In the genomic region with DNA sequence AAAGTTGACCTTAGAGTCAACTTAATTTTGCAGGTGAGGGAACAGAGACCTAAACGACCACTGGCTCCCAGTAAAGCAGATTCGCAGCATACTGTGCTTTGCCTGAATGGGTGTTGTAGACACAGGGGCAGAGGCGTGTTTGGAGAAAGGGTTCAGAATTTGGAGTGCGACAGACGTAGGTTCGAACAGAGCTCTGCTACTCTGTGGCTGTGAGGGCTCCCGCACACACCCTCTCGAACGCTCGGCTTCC, we compare ENCODE assay signal across 9 cellular contexts. TPM values are rescaled to one million over a fixed set of nuclear protein-coding genes. Genes with fewer than 3 reads are reported as not detected.
A peak's percentile ranks its signal among the peaks of the same experiment; 100 is the strongest.
DNase-seq lines count a peak whose midpoint lies in the region; ATAC-seq, FAIRE-seq and TF ChIP-seq lines count a peak whose summit lies in the region.
"Had no signal": no experiment of that assay in that cellular context is flagged by ENCODE, and none has a peak within 500 bp of the region (broad histone marks: within the 10 kb centered on the region; RNA-seq: fewer than 3 reads in every experiment).

No MANE protein-coding gene starts in this region.

- peak overlapping the region; percentile 87 for H3K4me3 Mint-ChIP-seq in T-helper 17 cell

- H3K4me1 Mint-ChIP-seq in T-helper 17 cell = peaks cover 13% of the 10 kb centered on the region

- peak overlapping the region; percentile 60 for H3K27ac Mint-ChIP-seq in T-helper 17 cell

- in situ Hi-C loops in gastrocnemius medialis (cut with MboI; ENCODE audit: low sequenced_read_pairs in 4 of 4) = loop anchor here in 2 of 4 donors (10.0 to 25.0 kb wide), 2 partner anchors 283 to 291 kb away; no protein-coding TSS in a partner anchor

- no peaks in the 10 kb centered on the region for H3K36me3 ChIP-seq in gastroesophageal sphincter
- H3K36me3 ChIP-seq in gastrocnemius medialis = no peaks in the 10 kb centered on the region
- no peaks in the 10 kb centered on the region; the same call in 1 of the 2 replicates for H3K36me3 ChIP-seq in WERI-Rb-1

- no peak for ATAC-seq in T-helper 17 cell
- no peak for ATAC-seq in gastroesophageal sphincter
- ATAC-seq in gastrocnemius medialis = peak; percentile 24 to 42
- ATAC-seq in GM19467 (IDR thresholded peaks at IDR 0.05; ENCODE audit: unreplicated experiment) = no peak

- TF ChIP-seq POLR2A in gastroesophageal sphincter (IDR thresholded peaks at IDR 0.05) (no peak), gastrocnemius medialis (IDR thresholded peaks at IDR 0.05) (no peak), GM12892 (IDR thresholded peaks at IDR 0.05; ENCODE audit: low read depth, low read length) (no peak; the same call in 1 of the 2 replicates)

- H3K27me3 ChIP-seq in gastroesophageal sphincter (no peaks in the 10 kb centered on the region), gastrocnemius medialis (no peaks in the 10 kb centered on the region), WERI-Rb-1 (ENCODE audit: insufficient read depth, low read depth, severe bottlenecking) (no peaks in the 10 kb centered on the region)

- FAIRE-seq in GM12892 (lab: Jason Lieb, UNC) = no peak

- WGBS in gastroesophageal sphincter (ENCODE audit: low coverage in 1 of 2), 2 donors = 2 to 25% methylated on average over 4 to 6 of the region's 10 CpGs

- H3K4me1 ChIP-seq in gastroesophageal sphincter (peaks cover 0 to 17% (median 0%) of the 10 kb centered on the region in 3 donors), gastrocnemius medialis (peaks cover 0 to 4% of the 10 kb centered on the region in 2 donors)

- no peak for TF ChIP-seq EP300 in gastroesophageal sphincter (IDR thresholded peaks at IDR 0.05)

- peak overlapping the region; percentile 40 for H3K4me3 ChIP-seq in GM12875 (ENCODE audit: low read depth, low read length)
- peak overlapping the region; percentile 59 to 74 for H3K4me3 ChIP-seq in gastroesophageal sphincter
- H3K4me3 ChIP-seq in gastrocnemius medialis = peak overlapping the region; percentile 52 to 68 (median 57)
- no peak overlapping the region for H3K4me3 ChIP-seq in WERI-Rb-1 (ENCODE audit: low read depth, low read length)

- H3K9me3 ChIP-seq in T-helper 17 cell (ENCODE audit: control insufficient read depth, low read length, poor library complexity, severe bottlenecking) = no peaks in the 10 kb centered on the region
- no peaks in the 10 kb centered on the region for H3K9me3 ChIP-seq in gastroesophageal sphincter
- H3K9me3 ChIP-seq in gastrocnemius medialis = no peaks in the 10 kb centered on the region
- H3K9me3 ChIP-seq in WERI-Rb-1 (ENCODE audit: severe bottlenecking) = no peaks in the 10 kb centered on the region

- TF ChIP-seq CTCF in GM12875 (IDR thresholded peaks at IDR 0.05; ENCODE audit: borderline replicate concordance, insufficient read depth, low read depth, low read length) = no peak
- no peak for TF ChIP-seq CTCF in gastroesophageal sphincter (IDR thresholded peaks at IDR 0.05)
- TF ChIP-seq CTCF in gastrocnemius medialis (IDR thresholded peaks at IDR 0.05 in 4 of 5, conservative IDR thresholded peaks at IDR 0.05 in 1 of 5) = no peak
- no peak for TF ChIP-seq CTCF in WERI-Rb-1 (IDR thresholded peaks at IDR 0.05; ENCODE audit: low read depth, low read length)

- H3K27ac ChIP-seq in gastroesophageal sphincter (peak overlapping the region in 3 of 4 donors; percentile 81 to 89 (median 85)), gastrocnemius medialis (peak overlapping the region in 3 of 4 donors; percentile 44 to 63 (median 60)), WERI-Rb-1 (no peak overlapping the region)

- intact Hi-C loops in gastrocnemius medialis (cut with DNase I; ENCODE audit: low total_unique reads) = loop anchor here (10.0 kb wide), 1 partner anchor 291 kb away; no protein-coding TSS in a partner anchor

- DNase-seq in T-helper 17 cell (no peak), gastrocnemius medialis (no peak), WERI-Rb-1 (no peak), GM12892 (ENCODE audit: insufficient read length) (no peak), epidermal melanocyte (ENCODE audit: insufficient read length, low spot score) (no peak)

- no peaks in the 10 kb centered on the region for H3K27me3 Mint-ChIP-seq in T-helper 17 cell

- no peaks in the 10 kb centered on the region for H3K36me3 Mint-ChIP-seq in T-helper 17 cell (ENCODE audit: low read depth)

RNA-seq across cellular contexts. Expression of a gene that starts 0.2 kb away (rescaled TPM):
- total RNA-seq in T-helper 17 cell (not detected), gastroesophageal sphincter (not detected), gastrocnemius medialis (not detected)
- not detected for polyA plus RNA-seq in GM12892 (2012; ENCODE audit: missing spikeins)
- total RNA-seq: ureter had no signal

RNA-seq across cellular contexts. Expression of a gene that starts 31.8 kb away (rescaled TPM):
- total RNA-seq in T-helper 17 cell (10 to 100 TPM; 28.1 to 31.5 TPM), gastroesophageal sphincter (100 to 1,000 TPM in 1 of 4 donors, 10 to 100 TPM in 3; 36.8 to 141 (median 49.4) TPM), gastrocnemius medialis (100 to 1,000 TPM in 2 of 4 donors, 10 to 100 TPM in 2; 46.2 to 110 (median 86.8) TPM)
- 74.7 TPM for polyA plus RNA-seq in GM12892 (2012; ENCODE audit: missing spikeins)

RNA-seq across cellular contexts. Expression of a gene that starts 32.0 kb away (rescaled TPM):
- total RNA-seq in T-helper 17 cell (10 to 100 TPM; 23.4 to 29.1 TPM), gastroesophageal sphincter (10 to 100 TPM; 11.6 to 22.4 (median 18.0) TPM), gastrocnemius medialis (10 to 100 TPM; 10.0 to 13.9 (median 11.9) TPM)
- polyA plus RNA-seq in GM12892 (2012; ENCODE audit: missing spikeins) = 16.9 TPM

Comparison
In these comparisons a context has a peak if more than half of its experiments do, and no peak if none do; other contexts are left out.
1. ATAC-seq: peak in gastrocnemius medialis (2 of 2); none in T-helper 17 cell (single experiment), gastroesophageal sphincter (single experiment) and GM19467 (single experiment).